Comparison of ENCODE assay signal across 17 cellular contexts in genomic region chr1:8649027-8649426, GRCh38.
DNase-seq lines count a peak whose midpoint lies in the region; ATAC-seq and TF ChIP-seq lines count a peak whose summit lies in the region.
"Had no signal": no experiment of that assay in that cellular context is flagged by ENCODE, and none has a peak within 500 bp of the region (broad histone marks: within the 10 kb centered on the region; RNA-seq: fewer than 3 reads in every experiment).

No MANE protein-coding gene starts in this region.

- TF ChIP-seq RAD21 in SK-N-SH (IDR thresholded peaks at IDR 0.05; ENCODE audit: low read length) = no peak

- no peak overlapping the region for H3K4me2 ChIP-seq in SK-N-SH

- H3K27ac ChIP-seq in SK-N-SH (ENCODE audit: low read depth in 2 of 2, low read length in 1 of 2) = no peak overlapping the region
- no peak overlapping the region for H3K27ac ChIP-seq in breast epithelium
- H3K27ac ChIP-seq: esophagus squamous epithelium, GM23248, tibial nerve had no signal

- peaks cover 32% of the 10 kb centered on the region for H3K79me2 ChIP-seq in SK-N-SH (ENCODE audit: insufficient read depth)

- H3K27me3 ChIP-seq in SK-N-SH (ENCODE audit: insufficient read depth) (no peaks in the 10 kb centered on the region), breast epithelium (no peaks in the 10 kb centered on the region)
- H3K27me3 ChIP-seq: esophagus squamous epithelium, tibial nerve had no signal

- no peak overlapping the region for H3K9ac ChIP-seq in SK-N-SH
- H3K9ac ChIP-seq: GM23248 had no signal

- intact Hi-C loops in breast epithelium (cut with DNase I; ENCODE audit: low total_unique reads) = no loop called here

- no peak overlapping the region for H2AFZ ChIP-seq in SK-N-SH (ENCODE audit: low read depth)
- H2AFZ ChIP-seq: GM23248 had no signal

- H3K36me3 ChIP-seq in SK-N-SH (replicated peaks in 1 of 2; ENCODE audit: control insufficient read depth in 1 of 2, insufficient read depth in 2 of 2, low read length in 1 of 2) (peaks cover 0 to under 1% of the 10 kb centered on the region in 2 experiments), breast epithelium (no peaks in the 10 kb centered on the region)

- POLR2A ChIA-PET in SK-N-SH (lab: Yijun Ruan, JAX) = no interaction called here

- H3K9me3 ChIP-seq in SK-N-SH (no peaks in the 10 kb centered on the region), breast epithelium (no peaks in the 10 kb centered on the region)
- H3K9me3 ChIP-seq: esophagus squamous epithelium, mucosa of descending colon, tibial nerve had no signal

- DNase-seq in SK-N-SH = peak; percentile 26
- DNase-seq in NCI-H146 (lab: John Stamatoyannopoulos, UW) = peak; percentile 20
- peak; percentile 59 for DNase-seq in kidney tubule cell (ENCODE audit: low spot score)
- no peak for DNase-seq in superior temporal gyrus (ENCODE audit: extremely low spot score)
- DNase-seq in breast epithelium (ENCODE audit: low spot score in 2 of 2) = no peak
- DNase-seq in T-helper 9 cell = no peak
- DNase-seq: cerebellar nuclear complex, DMS79, esophagus squamous epithelium, GM23248, mucosa of descending colon, OCI-M1, right cardiac atrium, T1000 had no signal

- no peaks in the 10 kb centered on the region for H3F3A ChIP-seq in SK-N-SH (replicated peaks; ENCODE audit: insufficient read depth)

- TF ChIP-seq POLR2A in breast epithelium (IDR thresholded peaks at IDR 0.05) = no peak

- no peak for TF ChIP-seq EP300 in SK-N-SH (IDR thresholded peaks at IDR 0.05; ENCODE audit: borderline replicate concordance in 1 of 2, low read depth in 1 of 2, low read length in 1 of 2)

- no peaks in the 10 kb centered on the region for H3K9me2 ChIP-seq in SK-N-SH

- CTCF ChIA-PET in SK-N-SH (lab: Yijun Ruan, JAX) = interaction anchor here (1.5 kb wide), 1 partner anchor 32 kb away, joined by 3 read pairs; no protein-coding TSS in a partner anchor

- peaks cover 6 to 27% of the 10 kb centered on the region in 2 experiments; a peak in 2 of 4 replicates for H3K4me1 ChIP-seq in SK-N-SH (ENCODE audit: control insufficient read depth in 1 of 2, insufficient read depth in 2 of 2, low read depth in 1 of 2, low read length in 1 of 2)
- H3K4me1 ChIP-seq in breast epithelium = peaks cover 0 to 9% of the 10 kb centered on the region in 2 donors

- TF ChIP-seq CTCF in SK-N-SH (IDR thresholded peaks at IDR 0.05) (no peak), breast epithelium (IDR thresholded peaks at IDR 0.05) (no peak)

- no peak overlapping the region for H3K4me3 ChIP-seq in SK-N-SH (ENCODE audit: low read depth in 2 of 2, low read length in 1 of 2)
- no peak overlapping the region for H3K4me3 ChIP-seq in breast epithelium
- H3K4me3 ChIP-seq: esophagus squamous epithelium, GM23248, mucosa of descending colon, tibial nerve had no signal

- 70% methylated on average over 1 of the region's 1 CpG for WGBS in SK-N-SH (ENCODE audit: low lambda C conversion rate)

- ATAC-seq in SK-N-SH treated with all-trans-retinoic acid at 6 μM for 48 hours = no peak
- peak; percentile 44 for ATAC-seq in GM21515 (IDR thresholded peaks at IDR 0.05; ENCODE audit: unreplicated experiment)
- ATAC-seq: mucosa of descending colon, right cardiac atrium had no signal

- peaks cover 25% of the 10 kb centered on the region for H4K20me1 ChIP-seq in SK-N-SH (ENCODE audit: insufficient read depth)

TF ChIP-seq in SK-N-SH, 30 proteins besides CTCF, POLR2A, EP300 and RAD21 (continues in another document):
- no peak for TF ChIP-seq ELF1 (IDR thresholded peaks at IDR 0.05)
- TF ChIP-seq GATA2 (CRISPR knock-in tag; IDR thresholded peaks at IDR 0.05) = no peak
- TF ChIP-seq USF1 (IDR thresholded peaks at IDR 0.05; ENCODE audit: borderline replicate concordance, low read depth) = no peak
- no peak for TF ChIP-seq REST (IDR thresholded peaks at IDR 0.05; ENCODE audit: low read depth, low read length)
- TF ChIP-seq MEF2A (IDR thresholded peaks at IDR 0.05; ENCODE audit: borderline replicate concordance, low read depth) = no peak
- no peak for TF ChIP-seq CHD2 (IDR thresholded peaks at IDR 0.05; ENCODE audit: low read length, partially characterized antibody)
- TF ChIP-seq GABPA (IDR thresholded peaks at IDR 0.05; ENCODE audit: low read depth) = no peak
- TF ChIP-seq JUND (IDR thresholded peaks at IDR 0.05) = no peak

TF ChIP-seq in SK-N-SH treated with all-trans-retinoic acid at 6 μM for 48 hours, 23 proteins besides CTCF, POLR2A, EP300 and RAD21:
- no peak for TF ChIP-seq CSDC2 (CRISPR knock-in tag; IDR thresholded peaks at IDR 0.05)

Comparison
In these comparisons a context has a peak if more than half of its experiments do, and no peak if none do; other contexts are left out.
1. DNase-seq: peak in SK-N-SH (single experiment), NCI-H146 (single experiment) and kidney tubule cell (single experiment); none in superior temporal gyrus (single experiment), breast epithelium (0 of 2) and T-helper 9 cell (single experiment).